12 cellular contexts compared by ENCODE assay signal in the genomic region with DNA sequence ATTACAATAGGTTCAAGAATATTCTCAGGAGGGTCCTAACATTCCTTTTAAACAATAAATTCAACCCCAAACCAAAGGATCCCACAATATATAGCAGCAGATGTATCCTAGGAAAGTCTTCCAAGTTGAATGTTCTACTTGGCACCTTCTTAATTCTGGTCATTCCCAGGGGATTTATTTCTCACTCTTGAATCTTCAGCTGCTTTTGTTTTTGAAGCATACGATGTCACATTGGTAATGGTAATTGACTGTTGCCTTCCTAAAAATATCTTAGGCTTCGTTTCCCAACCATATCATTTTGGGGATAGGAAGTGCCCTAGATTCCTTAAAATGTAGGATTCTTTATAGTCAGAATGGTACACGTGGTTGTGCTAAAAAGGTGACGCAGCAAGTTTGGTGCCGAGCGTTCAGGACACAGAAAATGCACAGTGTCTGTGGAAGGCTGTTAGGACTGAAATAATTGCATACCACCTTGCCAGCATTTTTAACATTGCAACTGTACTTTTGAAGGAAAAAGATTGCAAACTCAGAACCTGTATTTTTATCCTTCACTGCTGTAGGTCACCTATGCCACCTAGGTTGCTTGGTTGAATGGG.
"Had no signal": no experiment of that assay in that cellular context is flagged by ENCODE, and none has a peak within 500 bp of the region (broad histone marks: within the 10 kb centered on the region; RNA-seq: fewer than 3 reads in every experiment).

No MANE protein-coding gene starts in this region.

- H3K9me3 Mint-ChIP-seq: activated CD4-positive, alpha-beta memory T cell treated with anti-CD3 and anti-CD28 coated beads for 36 hours; activated T-cell treated with anti-CD3 and anti-CD28 coated beads, Interleukin-2, amount 50 U/mL, for 4 hours; memory B cell had no signal

- H3K27ac Mint-ChIP-seq: activated CD4-positive, alpha-beta memory T cell treated with anti-CD3 and anti-CD28 coated beads for 36 hours; activated naive CD8-positive, alpha-beta T cell; nephron progenitor cell had no signal

- H3K27me3 ChIP-seq: stomach, tibial artery had no signal

- H3K27me3 Mint-ChIP-seq: activated CD4-positive, alpha-beta memory T cell treated with anti-CD3 and anti-CD28 coated beads for 36 hours; activated naive CD8-positive, alpha-beta T cell; memory B cell had no signal

- H3K4me3 Mint-ChIP-seq: activated CD4-positive, alpha-beta memory T cell treated with anti-CD3 and anti-CD28 coated beads for 36 hours; activated naive CD8-positive, alpha-beta T cell; activated T-cell treated with anti-CD3 and anti-CD28 coated beads, Interleukin-2, amount 50 U/mL, for 4 hours; nephron progenitor cell had no signal

- H3K27ac ChIP-seq: psoas muscle, stomach had no signal

- ATAC-seq: activated T-cell treated with anti-CD3 and anti-CD28 coated beads, Interleukin-2, amount 50 U/mL, for 4 hours; left lobe of liver had no signal

- H3K9me3 ChIP-seq: psoas muscle, stomach, tibial artery had no signal

- DNase-seq: activated CD4-positive, alpha-beta memory T cell treated with anti-CD3 and anti-CD28 coated beads for 36 hours; activated effector memory CD4-positive, alpha-beta T cell treated with anti-CD3 and anti-CD28 coated beads, Interleukin-2, amount 50 U/mL, for 16 hours; activated T-cell treated with anti-CD3 and anti-CD28 coated beads, Interleukin-2, amount 50 U/mL, for 4 hours; glutamatergic neuron; nephron progenitor cell; psoas muscle; stimulated activated CD4-positive, alpha-beta T cell treated with anti-CD3 and anti-CD28 coated beads, Interleukin-4, amount 100 ng/mL, for 1 hour; stomach; tibial artery had no signal

- H3K4me3 ChIP-seq: psoas muscle, stomach had no signal

- H3K36me3 ChIP-seq: stomach, tibial artery had no signal
